18 cellular contexts compared by ENCODE assay signal in the genomic region with DNA sequence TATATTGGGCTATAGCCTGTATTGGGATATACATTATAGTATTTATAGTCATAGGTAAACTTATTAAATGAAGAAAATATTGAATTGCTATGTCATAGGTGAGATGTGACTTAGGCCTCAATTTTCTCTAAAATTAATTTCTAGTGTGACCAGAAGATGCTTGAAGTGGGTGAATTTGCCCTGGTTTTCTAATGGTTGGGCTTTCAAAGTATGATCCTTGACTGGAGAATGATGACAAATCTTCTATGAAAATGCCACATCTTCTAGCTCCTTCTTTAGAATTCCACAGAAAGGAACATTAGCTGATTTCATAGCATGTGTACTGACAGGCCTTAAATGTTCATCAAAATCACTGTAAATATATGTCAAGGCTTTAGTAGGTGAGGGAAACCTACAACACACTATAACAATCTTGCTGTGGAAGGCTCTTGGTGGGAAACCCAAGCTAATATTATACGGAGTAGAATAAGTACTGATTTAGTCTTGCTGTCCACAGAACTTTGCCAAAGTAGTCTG. TPM values are rescaled to one million over a fixed set of nuclear protein-coding genes. Genes with fewer than 3 reads are reported as not detected.
"Had no signal": no experiment of that assay in that cellular context is flagged by ENCODE, and none has a peak within 500 bp of the region (broad histone marks: within the 10 kb centered on the region; RNA-seq: fewer than 3 reads in every experiment).

No MANE protein-coding gene starts in this region.

- H3K27ac ChIP-seq: colonic mucosa, pancreas had no signal

- DNase-seq: activated B cell treated with CpG ODN at 0.5 μM for 24 hours; activated CD4-positive, alpha-beta memory T cell treated with anti-CD3 and anti-CD28 coated beads for 36 hours; activated CD4-positive, alpha-beta T cell treated with anti-CD3 and anti-CD28 coated beads for 4 hours; activated gamma-delta T cell treated with Interleukin-2 at 50 U/mL for 16 hours; activated T-cell treated with anti-CD3 and anti-CD28 coated beads for 4 hours; caudate nucleus; colonic mucosa; erythroblast; immature natural killer cell; kidney glomerular epithelial cell; naive thymus-derived CD4-positive, alpha-beta T cell; pancreas; stimulated activated CD4-positive, alpha-beta T cell treated with anti-CD3 and anti-CD28 coated beads, Interleukin-4, amount 100 ng/mL, for 24 hours; T-cell; trophoblast cell had no signal

- H3K27me3 ChIP-seq: colonic mucosa, pancreas had no signal

- H3K4me3 ChIP-seq: colonic mucosa, pancreas had no signal

- H3K36me3 ChIP-seq: colonic mucosa, pancreas had no signal

- H3K9me3 ChIP-seq: colonic mucosa, pancreas had no signal

- H3K4me1 ChIP-seq: colonic mucosa, pancreas had no signal

- ATAC-seq: naive thymus-derived CD4-positive, alpha-beta T cell; pancreas; sciatic nerve; stimulated activated effector memory CD8-positive, alpha-beta T cell treated with anti-CD3 and anti-CD28 coated beads, Interleukin-12 subunit alpha, Interleukin-12 subunit beta, amount 100 ng/mL, for 72 hours; T-cell had no signal

RNA-seq across cellular contexts. Expression of gene ABI3BP, which starts 8.9 kb away (rescaled TPM):
- total RNA-seq: activated B cell treated with CpG ODN at 0.5 μM for 24 hours; activated CD4-positive, alpha-beta memory T cell treated with anti-CD3 and anti-CD28 coated beads for 36 hours; activated T-helper 1 cell treated with anti-CD3 and anti-CD28 coated beads, Interleukin-12 subunit alpha, Interleukin-12 subunit beta, Interleukin-2, Interleukin-4 antibody, amounts not matched to agents 30 ng/mL and 10 ng/mL and 1 ng/mL, durations not matched to agents 14 hours and 24 hours and 36 hours; naive thymus-derived CD4-positive, alpha-beta T cell had no signal
- polyA plus RNA-seq: immature natural killer cell; naive thymus-derived CD4-positive, alpha-beta T cell had no signal
